In genomic region chr11:78045851-78046485, GRCh38 we compare ENCODE assay signal across 8 cellular contexts. TPM values are rescaled to one million over a fixed set of nuclear protein-coding genes. Genes with fewer than 3 reads are reported as not detected.
DNase-seq lines count a peak whose midpoint lies in the region; ATAC-seq and TF ChIP-seq lines count a peak whose summit lies in the region.

No MANE protein-coding gene starts in this region.

- CTCF ChIA-PET in A673 (lab: Charles Lee), result interaction anchor here (0.6 to 1.4 kb wide), 8 partner anchors 14 to 497 kb away, joined by 3 to 6 read pairs (median 4); partner anchors contain the start of gene INTS4

- no peaks in the 10 kb centered on the region for H3K9me3 Mint-ChIP-seq in activated T-helper 1 cell treated with anti-CD3 and anti-CD28 coated beads, Interleukin-12 subunit alpha, Interleukin-12 subunit beta, Interleukin-2, Interleukin-4 antibody, amounts not matched to agents 30 ng/mL and 10 ng/mL and 1 ng/mL, durations not matched to agents 14 hours and 24 hours and 36 hours
- no peaks in the 10 kb centered on the region for H3K9me3 Mint-ChIP-seq in natural killer cell

- H3K9me3 ChIP-seq in A673 (ENCODE audit: low read depth, low read length, poor library complexity, severe bottlenecking), result no peaks in the 10 kb centered on the region

- intact Hi-C loops in A673 (cut with micrococcal nuclease; ENCODE audit: unreplicated experiment) (loop anchor here (1.0 to 5.0 kb wide), 2 partner anchors 52 to 269 kb away; partner anchors contain the start of gene INTS4), natural killer cell (cut with micrococcal nuclease) (no loop called here)
- intact Hi-C loops in activated T-helper 1 cell treated with anti-CD3 and anti-CD28 coated beads, Interleukin-12 subunit alpha, Interleukin-12 subunit beta, Interleukin-2, Interleukin-4 antibody, amounts not matched to agents 30 ng/mL and 10 ng/mL and 1 ng/mL, durations not matched to agents 14 hours and 24 hours and 36 hours (cut with micrococcal nuclease), result loop anchor here (1.0 to 2.0 kb wide), 3 partner anchors 51 to 271 kb away; partner anchors contain the start of genes INTS4 and RSF1

- ATAC-seq in GM18907 (IDR thresholded peaks at IDR 0.05; ENCODE audit: unreplicated experiment) (peak; percentile 60), natural killer cell (peak; percentile 91 to 99 (median 99))

- H3K27ac ChIP-seq in A673 (ENCODE audit: low read depth, low read length, poor library complexity, severe bottlenecking), result no peak overlapping the region

- peak overlapping the region; percentile 27 for H3K4me3 ChIP-seq in A673 (ENCODE audit: low read depth, low read length, poor library complexity, severe bottlenecking)

- no peaks in the 10 kb centered on the region for H3K27me3 ChIP-seq in A673 (replicated peaks; ENCODE audit: insufficient read depth, low read depth, low read length, poor library complexity)

- no peaks in the 10 kb centered on the region for H3K36me3 ChIP-seq in A673 (ENCODE audit: insufficient read depth, low read length, poor library complexity, severe bottlenecking)

- H3K4me1 Mint-ChIP-seq in activated T-helper 1 cell treated with anti-CD3 and anti-CD28 coated beads, Interleukin-12 subunit alpha, Interleukin-12 subunit beta, Interleukin-2, Interleukin-4 antibody, amounts not matched to agents 30 ng/mL and 10 ng/mL and 1 ng/mL, durations not matched to agents 14 hours and 24 hours and 36 hours (ENCODE audit: low read depth), result peaks cover 13% of the 10 kb centered on the region
- peaks cover 10 to 11% of the 10 kb centered on the region in 2 donors for H3K4me1 Mint-ChIP-seq in natural killer cell

- peak; percentile 91 for DNase-seq in A673 (ENCODE audit: low spot score)
- peak; percentile 79 for DNase-seq in HuH-7.5 (ENCODE audit: low spot score)
- DNase-seq in activated T-helper 1 cell treated with anti-CD3 and anti-CD28 coated beads, Interleukin-12 subunit alpha, Interleukin-12 subunit beta, Interleukin-2, Interleukin-4 antibody, amounts not matched to agents 30 ng/mL and 10 ng/mL and 1 ng/mL, durations not matched to agents 14 hours and 24 hours and 36 hours (ENCODE audit: low spot score), result peak; percentile 68
- DNase-seq in fibroblast of gingiva (ENCODE audit: low read depth), result peak; percentile 52
- DNase-seq in natural killer cell, result peak; percentile 78
- peak; percentile 60 to 88 (median 73) for DNase-seq in stimulated activated naive CD4-positive, alpha-beta T cell (lab: John Stamatoyannopoulos, UW)

- no peak overlapping the region for H3K4me3 Mint-ChIP-seq in activated T-helper 1 cell treated with anti-CD3 and anti-CD28 coated beads, Interleukin-12 subunit alpha, Interleukin-12 subunit beta, Interleukin-2, Interleukin-4 antibody, amounts not matched to agents 30 ng/mL and 10 ng/mL and 1 ng/mL, durations not matched to agents 14 hours and 24 hours and 36 hours
- peak overlapping the region; percentile 61 for H3K4me3 Mint-ChIP-seq in natural killer cell

- no TSS peak for BruUV-seq in A673 (replicated peaks; lab: Mats Ljungman, UMichigan)

- POLR2A ChIA-PET in A673 (lab: Charles Lee; ENCODE audit: low non-redundant PET), result no interaction called here

- no peak overlapping the region for H3K27ac Mint-ChIP-seq in activated T-helper 1 cell treated with anti-CD3 and anti-CD28 coated beads, Interleukin-12 subunit alpha, Interleukin-12 subunit beta, Interleukin-2, Interleukin-4 antibody, amounts not matched to agents 30 ng/mL and 10 ng/mL and 1 ng/mL, durations not matched to agents 14 hours and 24 hours and 36 hours
- H3K27ac Mint-ChIP-seq in natural killer cell, result no peak overlapping the region

- H3K27me3 Mint-ChIP-seq in activated T-helper 1 cell treated with anti-CD3 and anti-CD28 coated beads, Interleukin-12 subunit alpha, Interleukin-12 subunit beta, Interleukin-2, Interleukin-4 antibody, amounts not matched to agents 30 ng/mL and 10 ng/mL and 1 ng/mL, durations not matched to agents 14 hours and 24 hours and 36 hours (ENCODE audit: insufficient read depth), result no peaks in the 10 kb centered on the region
- H3K27me3 Mint-ChIP-seq in natural killer cell (ENCODE audit: low read depth in 2 of 2), result no peaks in the 10 kb centered on the region

- peaks cover 18% of the 10 kb centered on the region for H3K4me1 ChIP-seq in A673 (ENCODE audit: insufficient read depth, low read length, poor library complexity, severe bottlenecking)

- TF ChIP-seq CTCF in A673 (conservative IDR thresholded peaks at IDR 0.05; ENCODE audit: low read depth, low read length) (peak; percentile 100), natural killer cell (IDR thresholded peaks at IDR 0.05) (peak; percentile 98)

- no peaks in the 10 kb centered on the region for H3K36me3 Mint-ChIP-seq in activated T-helper 1 cell treated with anti-CD3 and anti-CD28 coated beads, Interleukin-12 subunit alpha, Interleukin-12 subunit beta, Interleukin-2, Interleukin-4 antibody, amounts not matched to agents 30 ng/mL and 10 ng/mL and 1 ng/mL, durations not matched to agents 14 hours and 24 hours and 36 hours (ENCODE audit: low read depth)
- no peaks in the 10 kb centered on the region for H3K36me3 Mint-ChIP-seq in natural killer cell

TF ChIP-seq in PFSK-1, 5 proteins besides CTCF, POLR2A, EP300 and RAD21:
- TF ChIP-seq POLR2AphosphoS5 (IDR thresholded peaks at IDR 0.05; ENCODE audit: low read depth, low read length) (peak; percentile 47; the same call in 1 of the 2 replicates), FOXP2 (optimal IDR thresholded peaks at IDR 0.05; ENCODE audit: borderline replicate concordance, extremely low read depth, extremely low read length, insufficient read depth) (peak; percentile 51), SIN3A (IDR thresholded peaks at IDR 0.05; ENCODE audit: borderline replicate concordance, insufficient read depth, low read length) (peak; percentile 38; the same call in 1 of the 2 replicates), TAF1 (IDR thresholded peaks at IDR 0.05; ENCODE audit: borderline replicate concordance, insufficient read depth, low read length) (no peak), REST (IDR thresholded peaks at IDR 0.05; ENCODE audit: insufficient read depth in 1 of 2, low read depth in 2 of 2, low read length in 2 of 2) (no peak)

RNA-seq across cellular contexts. Expression of gene THRSP, which starts 17.7 kb away (rescaled TPM):
- not detected in 2 replicates for total RNA-seq in A673 (2021)
- polyA plus RNA-seq in PFSK-1 (2012; ENCODE audit: insufficient read length, low read depth), result not detected
- total RNA-seq in activated T-helper 1 cell treated with anti-CD3 and anti-CD28 coated beads, Interleukin-12 subunit alpha, Interleukin-12 subunit beta, Interleukin-2, Interleukin-4 antibody, amounts not matched to agents 30 ng/mL and 10 ng/mL and 1 ng/mL, durations not matched to agents 14 hours and 24 hours and 36 hours, result not detected in 2 replicates
- total RNA-seq in natural killer cell, result not detected

RNA-seq across cellular contexts. Expression of gene KCTD14, which starts 22.9 kb away (rescaled TPM):
- total RNA-seq in A673 (2021) (0.45 and 1.2 TPM in 2 replicates), natural killer cell (under 1 TPM in 2 of 3 donors, not detected in 1; 0.28 to 0.32 TPM)
- 0.31 TPM for polyA plus RNA-seq in PFSK-1 (2012; ENCODE audit: insufficient read length, low read depth)
- total RNA-seq in activated T-helper 1 cell treated with anti-CD3 and anti-CD28 coated beads, Interleukin-12 subunit alpha, Interleukin-12 subunit beta, Interleukin-2, Interleukin-4 antibody, amounts not matched to agents 30 ng/mL and 10 ng/mL and 1 ng/mL, durations not matched to agents 14 hours and 24 hours and 36 hours, result 0.16 and 0.49 TPM in 2 replicates

RNA-seq across cellular contexts. Expression of gene NDUFC2, which starts 33.7 kb away (rescaled TPM):
- total RNA-seq in A673 (2021) (408 and 425 TPM in 2 replicates), natural killer cell (10 to 100 TPM; 51.8 to 75.4 (median 60.2) TPM)
- polyA plus RNA-seq in PFSK-1 (2012; ENCODE audit: insufficient read length, low read depth), result 166 TPM
- total RNA-seq in activated T-helper 1 cell treated with anti-CD3 and anti-CD28 coated beads, Interleukin-12 subunit alpha, Interleukin-12 subunit beta, Interleukin-2, Interleukin-4 antibody, amounts not matched to agents 30 ng/mL and 10 ng/mL and 1 ng/mL, durations not matched to agents 14 hours and 24 hours and 36 hours, result 208 and 220 TPM in 2 replicates

RNA-seq across cellular contexts. Expression of gene INTS4, which starts 51.5 kb away (rescaled TPM):
- total RNA-seq in A673 (2021) (66.1 and 68.2 TPM in 2 replicates), natural killer cell (10 to 100 TPM; 65.2 to 97.8 (median 67.5) TPM)
- 46.9 TPM for polyA plus RNA-seq in PFSK-1 (2012; ENCODE audit: insufficient read length, low read depth)
- 58.2 and 63.6 TPM in 2 replicates for total RNA-seq in activated T-helper 1 cell treated with anti-CD3 and anti-CD28 coated beads, Interleukin-12 subunit alpha, Interleukin-12 subunit beta, Interleukin-2, Interleukin-4 antibody, amounts not matched to agents 30 ng/mL and 10 ng/mL and 1 ng/mL, durations not matched to agents 14 hours and 24 hours and 36 hours
